Comparison of ENCODE assay signal across 22 cellular contexts in genomic region chr13:80823472-80823871, GRCh38.
DNase-seq lines count a peak whose midpoint lies in the region; ATAC-seq and TF ChIP-seq lines count a peak whose summit lies in the region.
"Had no signal": no experiment of that assay in that cellular context is flagged by ENCODE, and none has a peak within 500 bp of the region (broad histone marks: within the 10 kb centered on the region; RNA-seq: fewer than 3 reads in every experiment).

No MANE protein-coding gene starts in this region.

- WGBS in mammary epithelial cell (ENCODE audit: low coverage, missing lambda C conversion rate): 35% methylated on average over 1 of the region's 1 CpG
- 54 to 74% methylated on average over 1 of the region's 1 CpG for WGBS in sigmoid colon, 2 donors

- H3K36me3 ChIP-seq in breast epithelium (no peaks in the 10 kb centered on the region), mammary epithelial cell (ENCODE audit: insufficient read depth, low read length) (no peaks in the 10 kb centered on the region), sigmoid colon (no peaks in the 10 kb centered on the region)
- H3K36me3 ChIP-seq: BLaER1 had no signal

- TF ChIP-seq CTCF in breast epithelium (IDR thresholded peaks at IDR 0.05) (no peak), mammary epithelial cell (conservative IDR thresholded peaks at IDR 0.05 in 1 of 2, IDR thresholded peaks at IDR 0.05 in 1 of 2; ENCODE audit: extremely low read depth in 1 of 2, insufficient read depth in 1 of 2, low read depth in 1 of 2, low read length in 2 of 2) (no peak), cardiac fibroblast (IDR thresholded peaks at IDR 0.05; ENCODE audit: low read depth, low read length) (no peak), sigmoid colon (IDR thresholded peaks at IDR 0.05) (no peak)

- ATAC-seq in left ventricle myocardium superior (peak; percentile 41), HG03135 (IDR thresholded peaks at IDR 0.05; ENCODE audit: unreplicated experiment) (no peak)
- ATAC-seq: HCT116 had no signal

- BruUV-seq in mammary epithelial cell (replicated peaks; lab: Mats Ljungman, UMichigan): no TSS peak

- DNase-seq in breast epithelium (ENCODE audit: low spot score in 2 of 2) (no peak), mammary epithelial cell (no peak), cardiac fibroblast (ENCODE audit: low read depth in 2 of 2) (peak; percentile 2 to 16), left ventricle myocardium superior (no peak), sigmoid colon (no peak), T1000 (lab: John Stamatoyannopoulos, UW) (no peak)
- DNase-seq: 8988T; CD4-positive, CD25-positive, alpha-beta regulatory T cell; DMS153; DND-41; NCI-H1092; NCI-H1436; NCI-H187 treated with DMSO at 0.1 percent for 48 hours; NCI-H446 treated with DMSO at 0.1 percent for 48 hours; NCI-H526; PC-9; SHP77 had no signal

- H3K9me3 ChIP-seq in breast epithelium (peaks cover under 1 to 16% of the 10 kb centered on the region in 2 donors), mammary epithelial cell (replicated peaks; ENCODE audit: insufficient read depth, low read length) (no peaks in the 10 kb centered on the region), sigmoid colon (no peaks in the 10 kb centered on the region)
- H3K9me3 ChIP-seq: BLaER1 had no signal

- CTCF ChIA-PET in mammary epithelial cell (lab: Charles Lee; ENCODE audit: low non-redundant PET): no interaction called here

- peak overlapping the region; percentile 24 to 45 for H3K27ac ChIP-seq in breast epithelium
- no peak overlapping the region for H3K27ac ChIP-seq in mammary epithelial cell (ENCODE audit: insufficient read depth, low read depth, low read length)
- peak overlapping the region in 3 of 4 donors; percentile 15 to 40 (median 18) for H3K27ac ChIP-seq in sigmoid colon
- H3K27ac ChIP-seq: BLaER1, HL-60, KMS-11, PC-9 had no signal

- H3K4me2 ChIP-seq in mammary epithelial cell (ENCODE audit: insufficient read depth, low read depth, low read length): no peak overlapping the region
- H3K4me2 ChIP-seq: BLaER1, KMS-11, PC-9 had no signal

- no peak for TF ChIP-seq EP300 in sigmoid colon (IDR thresholded peaks at IDR 0.05)

- dilution Hi-C loops in mammary epithelial cell (cut with HindIII; ENCODE audit: low sequenced_read_pairs): no loop called here

- H3K4me3 ChIP-seq in breast epithelium: no peak overlapping the region
- no peak overlapping the region for H3K4me3 ChIP-seq in mammary epithelial cell (replicated peaks in 1 of 3; ENCODE audit: insufficient read depth in 1 of 3, low read depth in 2 of 3, low read length in 3 of 3)
- H3K4me3 ChIP-seq in cardiac fibroblast (replicated peaks in 1 of 2; ENCODE audit: low read depth in 2 of 2, low read length in 2 of 2): no peak overlapping the region
- no peak overlapping the region for H3K4me3 ChIP-seq in sigmoid colon
- H3K4me3 ChIP-seq: BLaER1, PC-9 had no signal

- H3K4me1 ChIP-seq in breast epithelium (no peaks in the 10 kb centered on the region), mammary epithelial cell (ENCODE audit: insufficient read depth, low read length) (no peaks in the 10 kb centered on the region), sigmoid colon (no peaks in the 10 kb centered on the region)
- H3K4me1 ChIP-seq: BLaER1 had no signal

- H3K9ac ChIP-seq in mammary epithelial cell (ENCODE audit: insufficient read depth, low read length): no peak overlapping the region
- H3K9ac ChIP-seq: BLaER1, KMS-11 had no signal

- H4K20me1 ChIP-seq in mammary epithelial cell (ENCODE audit: insufficient read depth, low read length): no peaks in the 10 kb centered on the region
- H4K20me1 ChIP-seq: BLaER1 had no signal

- TF ChIP-seq POLR2A in breast epithelium (IDR thresholded peaks at IDR 0.05) (no peak), sigmoid colon (IDR thresholded peaks at IDR 0.05) (no peak)

- intact Hi-C loops in breast epithelium (cut with DNase I; ENCODE audit: low total_unique reads) (no loop called here), mammary epithelial cell (cut with micrococcal nuclease) (no loop called here), left ventricle myocardium superior (cut with micrococcal nuclease) (no loop called here), sigmoid colon (cut with DNase I) (no loop called here)

- in situ Hi-C loops in mammary epithelial cell (cut with MboI; ENCODE audit: low sequenced_read_pairs in 2 of 2): no loop called here

- no peak overlapping the region for H2AFZ ChIP-seq in mammary epithelial cell (ENCODE audit: low read depth, low read length)
- H2AFZ ChIP-seq: PC-9 had no signal

- no peaks in the 10 kb centered on the region for H3K79me2 ChIP-seq in mammary epithelial cell (ENCODE audit: insufficient read depth, low read length)

- no peaks in the 10 kb centered on the region for H3K27me3 ChIP-seq in breast epithelium
- no peaks in the 10 kb centered on the region for H3K27me3 ChIP-seq in mammary epithelial cell (ENCODE audit: insufficient read depth, low read length)
- no peaks in the 10 kb centered on the region for H3K27me3 ChIP-seq in sigmoid colon
- H3K27me3 ChIP-seq: BLaER1 had no signal

Comparison
In these comparisons a context has a peak if more than half of its experiments do, and no peak if none do; other contexts are left out.
1. DNase-seq: peak in cardiac fibroblast (2 of 2); none in breast epithelium (0 of 2), mammary epithelial cell (single experiment), left ventricle myocardium superior (single experiment), sigmoid colon (single experiment) and T1000 (single experiment).